24 cellular contexts compared by ENCODE assay signal in the genomic region with DNA sequence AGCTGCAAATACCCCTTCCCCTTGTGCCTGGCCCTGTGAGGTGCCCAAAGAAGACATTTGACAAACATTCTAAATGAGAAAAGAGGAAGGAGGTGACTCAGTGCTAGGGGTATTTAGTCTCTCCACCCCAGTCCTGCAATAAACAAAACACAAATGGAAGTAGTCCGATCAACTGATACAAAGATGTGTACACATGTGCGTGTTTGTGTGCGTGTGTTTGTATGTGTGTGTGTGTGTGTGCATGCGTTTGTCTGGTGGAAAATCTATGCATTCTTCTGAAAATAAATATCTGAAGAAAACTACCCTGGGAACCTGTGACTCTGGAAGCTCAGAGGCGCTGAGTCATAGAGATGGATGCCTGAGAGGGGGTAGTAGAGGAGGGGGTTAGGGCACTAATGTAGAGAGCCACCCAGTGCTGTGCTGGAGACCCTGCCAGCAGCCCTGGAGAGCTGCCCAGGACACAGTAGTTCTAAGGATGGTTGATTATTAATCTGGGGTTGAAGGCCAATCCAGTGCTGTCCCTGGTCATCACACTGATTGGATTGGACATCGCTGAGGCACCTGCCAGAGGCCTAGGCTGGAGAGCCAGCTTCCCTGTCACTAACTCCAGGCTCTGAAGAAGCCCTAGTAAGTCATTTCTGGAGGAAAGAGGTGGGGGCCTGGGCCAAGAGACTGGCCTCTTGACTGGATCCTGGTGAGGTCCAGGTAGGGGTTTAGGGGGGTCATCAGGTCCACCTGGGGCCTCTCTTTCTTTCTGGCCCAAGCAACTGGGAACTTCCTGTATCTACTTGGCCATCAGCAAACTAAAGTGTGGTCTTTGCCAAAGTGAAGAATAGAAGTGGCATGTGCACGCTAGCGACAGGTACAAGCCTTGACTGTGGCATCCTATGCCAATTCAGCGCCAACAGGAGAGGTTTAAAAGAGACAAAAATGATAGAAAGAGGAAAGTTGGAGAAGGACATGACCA. TPM values are rescaled to one million over a fixed set of nuclear protein-coding genes. Genes with fewer than 3 reads are reported as not detected.
"Had no signal": no experiment of that assay in that cellular context is flagged by ENCODE, and none has a peak within 500 bp of the region (broad histone marks: within the 10 kb centered on the region; RNA-seq: fewer than 3 reads in every experiment).

No MANE protein-coding gene starts in this region.

- FAIRE-seq: endometrium, keratinocyte had no signal

- H3K4me1 ChIP-seq: heart right ventricle, psoas muscle, right atrium auricular region had no signal

- H3K4me3 ChIP-seq: heart right ventricle, ovary, psoas muscle, right atrium auricular region, thoracic aorta, upper lobe of left lung had no signal

- H3K36me3 ChIP-seq: heart right ventricle, ovary, right atrium auricular region, thoracic aorta, upper lobe of left lung had no signal

- ATAC-seq: activated CD4-positive, CD25-positive, alpha-beta regulatory T cell treated with anti-CD3 and anti-CD28 coated beads, Interleukin-2, amount 50 U/mL, for 24 hours; activated CD8-positive, alpha-beta T cell treated with anti-CD3 and anti-CD28 coated beads, Interleukin-2, amount 10 ng/mL, durations not matched to agents 7 days and 5 days; heart right ventricle; natural killer cell; psoas muscle had no signal

- H3K27me3 ChIP-seq: heart right ventricle, ovary, right atrium auricular region, upper lobe of left lung had no signal

- DNase-seq: activated CD4-positive, alpha-beta T cell treated with anti-CD3 and anti-CD28 coated beads, Interleukin-2, amount 50 U/mL, for 1 hour; activated CD8-positive, alpha-beta T cell treated with anti-CD3 and anti-CD28 coated beads, Interleukin-2, amount 10 ng/mL, durations not matched to agents 7 days and 5 days; activated gamma-delta T cell treated with Interleukin-2 at 50 U/mL for 16 hours; anterior cingulate cortex; effector CD4-positive, alpha-beta T cell; heart right ventricle; midbrain; natural killer cell; ovary; psoas muscle; stimulated activated CD4-positive, alpha-beta T cell treated with anti-CD3 and anti-CD28 coated beads, Interleukin-4, amount 100 ng/mL, for 24 hours; stimulated activated naive CD4-positive, alpha-beta T cell treated with Interleukin-2 at 50 U/mL for 16 hours; upper lobe of left lung had no signal

- H3K27ac ChIP-seq: heart right ventricle, ovary, psoas muscle, right atrium auricular region, thoracic aorta, upper lobe of left lung, VCaP had no signal

- H3K9me3 ChIP-seq: ovary, thoracic aorta, upper lobe of left lung had no signal

RNA-seq across cellular contexts. Expression of a gene that starts 18.5 kb away (rescaled TPM):
- total RNA-seq: activated CD8-positive, alpha-beta T cell treated with anti-CD3 and anti-CD28 coated beads, Interleukin-2, amount 10 ng/mL, durations not matched to agents 7 days and 5 days; chondrocyte; epithelial cell of proximal tubule; fibroblast of lung; lung microvascular endothelial cell; natural killer cell; right atrium auricular region; T-helper 2 cell treated with Interferon-gamma antibody and Interleukin-4, amounts not matched to agents 100 ng/mL and 5 ng/mL, for 36 hours; thoracic aorta had no signal
- polyA plus RNA-seq: fibroblast of lung, keratinocyte had no signal
